8 cellular contexts compared by ENCODE assay signal in the genomic region with DNA sequence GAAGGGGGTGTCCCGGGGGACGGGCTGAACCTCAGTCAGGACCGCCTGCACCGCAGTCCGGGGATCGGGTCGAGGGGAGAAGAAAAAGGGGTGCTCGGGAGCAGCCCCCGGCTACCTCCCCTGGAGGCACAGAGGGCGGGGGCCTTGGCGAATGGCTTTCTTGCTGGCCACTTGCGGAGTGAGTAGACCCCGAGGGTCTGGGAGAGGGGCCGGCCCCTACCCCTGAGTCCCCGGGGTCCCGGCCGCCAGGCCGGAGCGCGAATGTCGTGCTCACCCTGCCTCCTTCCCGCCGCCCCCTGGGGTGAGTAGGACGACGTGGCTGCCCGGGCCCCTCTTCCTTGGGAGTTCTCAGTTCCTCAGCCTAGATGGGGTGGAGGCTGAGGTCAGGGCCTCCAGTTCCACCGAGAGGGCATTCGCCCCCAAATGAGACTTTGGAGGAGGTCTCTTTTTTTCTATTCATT.
DNase-seq lines count a peak whose midpoint lies in the region; ATAC-seq, FAIRE-seq and TF ChIP-seq lines count a peak whose summit lies in the region.

No MANE protein-coding gene starts in this region.

- no peaks in the 10 kb centered on the region for H3K36me3 Mint-ChIP-seq in stimulated activated naive CD8-positive, alpha-beta T cell treated with anti-CD3 and anti-CD28 coated beads, Interleukin-15, Interleukin-2, amounts not matched to agents 100 ng/mL and 50 ng/mL, for 24 hours (ENCODE audit: low read depth)

- H3K4me1 Mint-ChIP-seq in stimulated activated naive CD8-positive, alpha-beta T cell treated with anti-CD3 and anti-CD28 coated beads, Interleukin-15, Interleukin-2, amounts not matched to agents 100 ng/mL and 50 ng/mL, for 24 hours (ENCODE audit: low read depth): peaks cover 54% of the 10 kb centered on the region

- no peaks in the 10 kb centered on the region for H3K36me3 ChIP-seq in KMS-11 (ENCODE audit: insufficient read depth)
- H3K36me3 ChIP-seq in ascending aorta: no peaks in the 10 kb centered on the region

- peak; percentile 54 for TF ChIP-seq POLR2A in GM10847 (IDR thresholded peaks at IDR 0.05; ENCODE audit: extremely low read depth, insufficient read length)

- H3K27me3 ChIP-seq in KMS-11 (ENCODE audit: insufficient read depth, low read depth): no peaks in the 10 kb centered on the region
- no peaks in the 10 kb centered on the region for H3K27me3 ChIP-seq in ascending aorta

- H3K4me1 ChIP-seq in KMS-11 (ENCODE audit: low read depth, poor library complexity, severe bottlenecking) (peaks cover 7% of the 10 kb centered on the region), ascending aorta (peaks cover 0 to 27% of the 10 kb centered on the region in 2 donors)

- peak overlapping the region; percentile 41; the same call in 1 of the 2 replicates for H3K9ac ChIP-seq in KMS-11

- no peak overlapping the region for H3K27ac ChIP-seq in KMS-11
- H3K27ac ChIP-seq in ascending aorta: peak overlapping the region; percentile 76 to 80

- H3K4me3 Mint-ChIP-seq in stimulated activated naive CD8-positive, alpha-beta T cell treated with anti-CD3 and anti-CD28 coated beads, Interleukin-15, Interleukin-2, amounts not matched to agents 100 ng/mL and 50 ng/mL, for 24 hours: peak overlapping the region; percentile 89

- H3K4me3 ChIP-seq in KMS-11 (IDR thresholded peaks at IDR 0.05; ENCODE audit: insufficient read depth, low read depth, low read length) (no peak overlapping the region), ascending aorta (peak overlapping the region; percentile 74 to 79)

- no peaks in the 10 kb centered on the region for H3K9me3 ChIP-seq in ascending aorta

- no peak for FAIRE-seq in D721Med (lab: Jason Lieb, UNC)

- DNase-seq in ascending aorta (ENCODE audit: low spot score in 2 of 2) (no peak), iris pigment epithelial cell (ENCODE audit: low read depth) (peak; percentile 14), DMS153 (lab: John Stamatoyannopoulos, UW) (no peak), D721Med (ENCODE audit: insufficient read length, low spot score) (no peak)

- no peaks in the 10 kb centered on the region for H3K9me3 Mint-ChIP-seq in stimulated activated naive CD8-positive, alpha-beta T cell treated with anti-CD3 and anti-CD28 coated beads, Interleukin-15, Interleukin-2, amounts not matched to agents 100 ng/mL and 50 ng/mL, for 24 hours

- ATAC-seq in GM21529 (IDR thresholded peaks at IDR 0.05; ENCODE audit: unreplicated experiment): peak; percentile 29

- peak overlapping the region; percentile 26; the same call in 1 of the 2 replicates for H2AFZ ChIP-seq in KMS-11 (ENCODE audit: low read depth)

- H3K4me2 ChIP-seq in KMS-11: peak overlapping the region; percentile 78

- TF ChIP-seq CTCF in KMS-11 (conservative IDR thresholded peaks at IDR 0.05; ENCODE audit: low read depth, low read length) (no peak), ascending aorta (IDR thresholded peaks at IDR 0.05) (no peak), D721Med (IDR thresholded peaks at IDR 0.05; ENCODE audit: insufficient read depth, missing control alignments) (no peak)

- no peaks in the 10 kb centered on the region for H3K27me3 Mint-ChIP-seq in stimulated activated naive CD8-positive, alpha-beta T cell treated with anti-CD3 and anti-CD28 coated beads, Interleukin-15, Interleukin-2, amounts not matched to agents 100 ng/mL and 50 ng/mL, for 24 hours

- intact Hi-C loops in ascending aorta (cut with DNase I): no loop called here

- peak overlapping the region; percentile 91 for H3K27ac Mint-ChIP-seq in stimulated activated naive CD8-positive, alpha-beta T cell treated with anti-CD3 and anti-CD28 coated beads, Interleukin-15, Interleukin-2, amounts not matched to agents 100 ng/mL and 50 ng/mL, for 24 hours

- no peaks in the 10 kb centered on the region for H3K79me2 ChIP-seq in KMS-11 (ENCODE audit: insufficient read depth, low read depth)

- H4K20me1 ChIP-seq in KMS-11 (ENCODE audit: insufficient read depth): no peaks in the 10 kb centered on the region
